In genomic region chr13:38763446-38764381, GRCh38 we compare ENCODE assay signal across 1 cellular context.
TF ChIP-seq lines count a peak whose summit lies in the region.

No MANE protein-coding gene starts in this region.

TF ChIP-seq in GM23338, 12 proteins besides CTCF, POLR2A, EP300 and RAD21 (continued from another document):
- no peak for TF ChIP-seq ZNF462 (CRISPR knock-in tag; IDR thresholded peaks at IDR 0.05)
- no peak for TF ChIP-seq NANOG (IDR thresholded peaks at IDR 0.05; ENCODE audit: borderline replicate concordance)
- no peak for TF ChIP-seq JUNB (IDR thresholded peaks at IDR 0.05; ENCODE audit: unreplicated experiment)
- TF ChIP-seq EZH2 (IDR thresholded peaks at IDR 0.05; ENCODE audit: low read depth, unreplicated experiment), result no peak
